In genomic region chrX:129594781-129595180, GRCh38 we compare ENCODE assay signal across 2 cellular contexts.
TF ChIP-seq lines count a peak whose summit lies in the region.

No MANE protein-coding gene starts in this region.

TF ChIP-seq in IMR-90, 13 proteins besides CTCF, POLR2A, EP300 and RAD21:
- TF ChIP-seq ELK1 (IDR thresholded peaks at IDR 0.05; ENCODE audit: borderline replicate concordance, low read depth, low read length) (no peak), MAFK (IDR thresholded peaks at IDR 0.05; ENCODE audit: low read depth, low read length) (no peak)
TF ChIP-seq in IMR-90: peak in this region for 0.

TF ChIP-seq in endothelial cell of umbilical vein, 7 proteins besides CTCF, POLR2A, EP300 and RAD21:
- TF ChIP-seq MYC (IDR thresholded peaks at IDR 0.05; ENCODE audit: low read depth, low read length) (no peak), GATA2 (IDR thresholded peaks at IDR 0.05; ENCODE audit: insufficient read depth, insufficient read length, low read depth, low read length) (no peak), JUN (IDR thresholded peaks at IDR 0.05; ENCODE audit: borderline replicate concordance, insufficient read depth, insufficient read length, low read depth) (no peak), FOS (IDR thresholded peaks at IDR 0.05; ENCODE audit: borderline replicate concordance, insufficient read depth, low read length) (no peak)
TF ChIP-seq in endothelial cell of umbilical vein: peak in this region for 0.
